ENCODE assay signal across 24 cellular contexts in genomic region chr18:35949090-35949489, GRCh38.
DNase-seq lines count a peak whose midpoint lies in the region; TF ChIP-seq lines count a peak whose summit lies in the region.
"Had no signal": no experiment of that assay in that cellular context is flagged by ENCODE, and none has a peak within 500 bp of the region (broad histone marks: within the 10 kb centered on the region; RNA-seq: fewer than 3 reads in every experiment).

No MANE protein-coding gene starts in this region.

- BruUV-seq in mammary epithelial cell (replicated peaks; lab: Mats Ljungman, UMichigan) (no TSS peak), MCF 10A (replicated peaks; lab: Mats Ljungman, UMichigan) (no TSS peak)

- H3K36me3 Mint-ChIP-seq in MCF 10A (ENCODE audit: insufficient read depth, unreplicated experiment), result no peaks in the 10 kb centered on the region
- no peaks in the 10 kb centered on the region for H3K36me3 Mint-ChIP-seq in activated T-helper 1 cell treated with anti-CD3 and anti-CD28 coated beads, Interleukin-12 subunit alpha, Interleukin-12 subunit beta, Interleukin-2, Interleukin-4 antibody, amounts not matched to agents 30 ng/mL and 10 ng/mL and 1 ng/mL, durations not matched to agents 14 hours and 24 hours and 36 hours (ENCODE audit: low read depth)
- H3K36me3 Mint-ChIP-seq in type B pancreatic cell, result no peaks in the 10 kb centered on the region
- H3K36me3 Mint-ChIP-seq: activated naive CD4-positive, alpha-beta T cell treated with anti-CD3 and anti-CD28 coated beads, Interleukin-2, amount 10 ng/mL, durations not matched to agents 7 days and 5 days; CD4-positive, CD25-positive, alpha-beta regulatory T cell; IgD-negative memory B cell; memory B cell; natural killer cell treated with Interleukin-12 subunit alpha and Interleukin-12 subunit beta and Interleukin-15 and Interleukin-18, amount 100 ng/mL, for 72 hours had no signal

- 75% methylated on average over 6 of the region's 6 CpGs for WGBS in mammary epithelial cell (ENCODE audit: low coverage, missing lambda C conversion rate)

- intact Hi-C loops in mammary epithelial cell (cut with micrococcal nuclease) (no loop called here), MCF 10A (cut with micrococcal nuclease) (no loop called here), uterus (cut with DNase I; ENCODE audit: low total_unique reads) (no loop called here)
- intact Hi-C loops in activated T-helper 1 cell treated with anti-CD3 and anti-CD28 coated beads, Interleukin-12 subunit alpha, Interleukin-12 subunit beta, Interleukin-2, Interleukin-4 antibody, amounts not matched to agents 30 ng/mL and 10 ng/mL and 1 ng/mL, durations not matched to agents 14 hours and 24 hours and 36 hours (cut with micrococcal nuclease), result no loop called here

- H3K36me3 ChIP-seq in mammary epithelial cell (ENCODE audit: insufficient read depth, low read length) (no peaks in the 10 kb centered on the region), iPS-20b (ENCODE audit: insufficient read depth, low read depth, low read length) (peaks cover 9% of the 10 kb centered on the region; the same call in 1 of the 2 replicates), uterus (no peaks in the 10 kb centered on the region)
- H3K36me3 ChIP-seq: stomach, vagina had no signal

- no peak overlapping the region for H3K27ac Mint-ChIP-seq in MCF 10A (ENCODE audit: low read depth, unreplicated experiment)
- H3K27ac Mint-ChIP-seq in activated T-helper 1 cell treated with anti-CD3 and anti-CD28 coated beads, Interleukin-12 subunit alpha, Interleukin-12 subunit beta, Interleukin-2, Interleukin-4 antibody, amounts not matched to agents 30 ng/mL and 10 ng/mL and 1 ng/mL, durations not matched to agents 14 hours and 24 hours and 36 hours, result no peak overlapping the region
- no peak overlapping the region for H3K27ac Mint-ChIP-seq in type B pancreatic cell
- H3K27ac Mint-ChIP-seq: activated CD4-positive, alpha-beta memory T cell treated with anti-CD3 and anti-CD28 coated beads, Interleukin-2, amount 10 ng/mL, durations not matched to agents 7 days and 5 days; activated naive CD4-positive, alpha-beta T cell treated with anti-CD3 and anti-CD28 coated beads, Interleukin-2, amount 10 ng/mL, durations not matched to agents 7 days and 5 days; CD4-positive, CD25-positive, alpha-beta regulatory T cell; IgD-negative memory B cell; memory B cell; natural killer cell treated with Interleukin-12 subunit alpha and Interleukin-12 subunit beta and Interleukin-15 and Interleukin-18, amount 100 ng/mL, for 72 hours; T-helper 1 cell treated with Interleukin-12 subunit alpha and Interleukin-12 subunit beta and Interleukin-4 antibody, amounts not matched to agents 30 μg/mL and 1 μg/mL, for 36 hours had no signal

- no peak for TF ChIP-seq POLR2A in uterus (IDR thresholded peaks at IDR 0.05)

- CTCF ChIA-PET in mammary epithelial cell (lab: Charles Lee; ENCODE audit: low non-redundant PET) (no interaction called here), MCF 10A (lab: Yijun Ruan, JAX) (interaction anchor here (0.6 to 7.3 kb wide), 6 partner anchors 8 to 721 kb away, joined by 3 to 118 read pairs (median 12); no protein-coding TSS in a partner anchor)

- no peaks in the 10 kb centered on the region for H4K20me1 ChIP-seq in mammary epithelial cell (ENCODE audit: insufficient read depth, low read length)

- H3K79me2 ChIP-seq in mammary epithelial cell (ENCODE audit: insufficient read depth, low read length), result no peaks in the 10 kb centered on the region

- H3K4me1 Mint-ChIP-seq in MCF 10A (ENCODE audit: insufficient read depth, unreplicated experiment) (peaks cover 10% of the 10 kb centered on the region), type B pancreatic cell (ENCODE audit: unreplicated experiment) (peaks cover 10% of the 10 kb centered on the region)
- peaks cover 11% of the 10 kb centered on the region for H3K4me1 Mint-ChIP-seq in activated T-helper 1 cell treated with anti-CD3 and anti-CD28 coated beads, Interleukin-12 subunit alpha, Interleukin-12 subunit beta, Interleukin-2, Interleukin-4 antibody, amounts not matched to agents 30 ng/mL and 10 ng/mL and 1 ng/mL, durations not matched to agents 14 hours and 24 hours and 36 hours (ENCODE audit: low read depth)
- H3K4me1 Mint-ChIP-seq: memory B cell had no signal

- in situ Hi-C loops in mammary epithelial cell (cut with MboI; ENCODE audit: low sequenced_read_pairs in 2 of 2), result no loop called here

- H2AFZ ChIP-seq in mammary epithelial cell (ENCODE audit: low read depth, low read length), result peak overlapping the region; percentile 97

- H3K27ac ChIP-seq in mammary epithelial cell (ENCODE audit: insufficient read depth, low read depth, low read length), result no peak overlapping the region
- H3K27ac ChIP-seq in iPS-20b (ENCODE audit: low read length), result no peak overlapping the region
- H3K27ac ChIP-seq in uterus, result no peak overlapping the region
- H3K27ac ChIP-seq: stomach, vagina had no signal

- dilution Hi-C loops in mammary epithelial cell (cut with HindIII; ENCODE audit: low sequenced_read_pairs), result no loop called here

- POLR2A ChIA-PET in MCF 10A (lab: Yijun Ruan, JAX), result no interaction called here

- no peak overlapping the region for H3K4me3 ChIP-seq in mammary epithelial cell (replicated peaks in 1 of 3; ENCODE audit: insufficient read depth in 1 of 3, low read depth in 2 of 3, low read length in 3 of 3)
- peak overlapping the region; percentile 86 for H3K4me3 ChIP-seq in iPS-20b (ENCODE audit: low read length)
- no peak overlapping the region for H3K4me3 ChIP-seq in uterus

- H3K9me3 ChIP-seq in mammary epithelial cell (replicated peaks; ENCODE audit: insufficient read depth, low read length) (no peaks in the 10 kb centered on the region), iPS-20b (ENCODE audit: insufficient read depth, low read depth, low read length) (no peaks in the 10 kb centered on the region; the same call in 1 of the 2 replicates), uterus (no peaks in the 10 kb centered on the region)
- H3K9me3 ChIP-seq: stomach, vagina had no signal

- H3K4me3 Mint-ChIP-seq in MCF 10A (ENCODE audit: unreplicated experiment) (no peak overlapping the region), type B pancreatic cell (peak overlapping the region; percentile 91)
- H3K4me3 Mint-ChIP-seq in activated T-helper 1 cell treated with anti-CD3 and anti-CD28 coated beads, Interleukin-12 subunit alpha, Interleukin-12 subunit beta, Interleukin-2, Interleukin-4 antibody, amounts not matched to agents 30 ng/mL and 10 ng/mL and 1 ng/mL, durations not matched to agents 14 hours and 24 hours and 36 hours, result peak overlapping the region; percentile 23
- H3K4me3 Mint-ChIP-seq: activated CD4-positive, alpha-beta memory T cell treated with anti-CD3 and anti-CD28 coated beads, Interleukin-2, amount 10 ng/mL, durations not matched to agents 7 days and 5 days; memory B cell; natural killer cell treated with Interleukin-12 subunit alpha and Interleukin-12 subunit beta and Interleukin-15 and Interleukin-18, amount 100 ng/mL, for 72 hours had no signal

- peaks cover 10% of the 10 kb centered on the region for H3K27me3 Mint-ChIP-seq in MCF 10A (ENCODE audit: insufficient read depth, unreplicated experiment)
- H3K27me3 Mint-ChIP-seq in activated T-helper 1 cell treated with anti-CD3 and anti-CD28 coated beads, Interleukin-12 subunit alpha, Interleukin-12 subunit beta, Interleukin-2, Interleukin-4 antibody, amounts not matched to agents 30 ng/mL and 10 ng/mL and 1 ng/mL, durations not matched to agents 14 hours and 24 hours and 36 hours (ENCODE audit: insufficient read depth), result peaks cover 14% of the 10 kb centered on the region
- peaks cover 14% of the 10 kb centered on the region for H3K27me3 Mint-ChIP-seq in type B pancreatic cell

- H3K9me3 Mint-ChIP-seq in MCF 10A (ENCODE audit: unreplicated experiment), result peaks cover 14% of the 10 kb centered on the region
- no peaks in the 10 kb centered on the region for H3K9me3 Mint-ChIP-seq in activated T-helper 1 cell treated with anti-CD3 and anti-CD28 coated beads, Interleukin-12 subunit alpha, Interleukin-12 subunit beta, Interleukin-2, Interleukin-4 antibody, amounts not matched to agents 30 ng/mL and 10 ng/mL and 1 ng/mL, durations not matched to agents 14 hours and 24 hours and 36 hours
- no peaks in the 10 kb centered on the region for H3K9me3 Mint-ChIP-seq in type B pancreatic cell
- H3K9me3 Mint-ChIP-seq: activated CD4-positive, alpha-beta memory T cell treated with anti-CD3 and anti-CD28 coated beads, Interleukin-2, amount 10 ng/mL, durations not matched to agents 7 days and 5 days; activated naive CD4-positive, alpha-beta T cell treated with anti-CD3 and anti-CD28 coated beads, Interleukin-2, amount 10 ng/mL, durations not matched to agents 7 days and 5 days; CD4-positive, CD25-positive, alpha-beta regulatory T cell; natural killer cell treated with Interleukin-12 subunit alpha and Interleukin-12 subunit beta and Interleukin-15 and Interleukin-18, amount 100 ng/mL, for 72 hours; T-helper 1 cell treated with Interleukin-12 subunit alpha and Interleukin-12 subunit beta and Interleukin-4 antibody, amounts not matched to agents 30 μg/mL and 1 μg/mL, for 36 hours had no signal

- no peak for DNase-seq in mammary epithelial cell
- DNase-seq in MCF 10A (ENCODE audit: unreplicated experiment), result no peak
- no peak for DNase-seq in activated T-helper 1 cell treated with anti-CD3 and anti-CD28 coated beads, Interleukin-12 subunit alpha, Interleukin-12 subunit beta, Interleukin-2, Interleukin-4 antibody, amounts not matched to agents 30 ng/mL and 10 ng/mL and 1 ng/mL, durations not matched to agents 14 hours and 24 hours and 36 hours (ENCODE audit: low spot score)
- DNase-seq in type B pancreatic cell (ENCODE audit: extremely low spot score, unreplicated experiment), result no peak
- DNase-seq in uterus, result no peak
- no peak for DNase-seq in retina
- no peak for DNase-seq in DMS79 treated with DMSO at 0.1 percent for 48 hours (lab: John Stamatoyannopoulos, UW)
- DNase-seq: activated CD4-positive, alpha-beta memory T cell treated with anti-CD3 and anti-CD28 coated beads, Interleukin-2, amount 10 ng/mL, durations not matched to agents 7 days and 5 days; activated naive CD4-positive, alpha-beta T cell treated with anti-CD3 and anti-CD28 coated beads, Interleukin-2, amount 10 ng/mL, durations not matched to agents 7 days and 5 days; CD4-positive, CD25-positive, alpha-beta regulatory T cell; DMS153; effector CD8-positive, alpha-beta T cell; head of caudate nucleus; NCI-H187 treated with DMSO at 0.1 percent for 48 hours; NCI-H510A treated with DMSO at 0.1 percent for 48 hours; SIG-M5; stimulated activated CD4-positive, alpha-beta T cell treated with anti-CD3 and anti-CD28 coated beads, Interleukin-2, amount 100 ng/mL, for 48 hours; stomach had no signal

- H3K4me1 ChIP-seq in mammary epithelial cell (ENCODE audit: insufficient read depth, low read length), result peaks cover 8% of the 10 kb centered on the region
- peaks cover 2% of the 10 kb centered on the region; the same call in 1 of the 2 replicates for H3K4me1 ChIP-seq in iPS-20b (ENCODE audit: insufficient read depth, low read length)
- H3K4me1 ChIP-seq in uterus, result peaks cover 0 to 6% of the 10 kb centered on the region in 2 donors

- no peak overlapping the region for H3K9ac ChIP-seq in mammary epithelial cell (ENCODE audit: insufficient read depth, low read length)
- peak overlapping the region; percentile 83; the same call in 1 of the 2 replicates for H3K9ac ChIP-seq in iPS-20b (ENCODE audit: low read depth, low read length)

- no peak for TF ChIP-seq CTCF in mammary epithelial cell (conservative IDR thresholded peaks at IDR 0.05 in 1 of 2, IDR thresholded peaks at IDR 0.05 in 1 of 2; ENCODE audit: extremely low read depth in 1 of 2, insufficient read depth in 1 of 2, low read depth in 1 of 2, low read length in 2 of 2)
- no peak for TF ChIP-seq CTCF in MCF 10A (IDR thresholded peaks at IDR 0.05; ENCODE audit: unreplicated experiment)
- no peak for TF ChIP-seq CTCF in type B pancreatic cell (conservative IDR thresholded peaks at IDR 0.05)
- no peak for TF ChIP-seq CTCF in uterus (IDR thresholded peaks at IDR 0.05)

- H3K4me2 ChIP-seq in mammary epithelial cell (ENCODE audit: insufficient read depth, low read depth, low read length), result no peak overlapping the region

- H3K27me3 ChIP-seq in mammary epithelial cell (ENCODE audit: insufficient read depth, low read length) (no peaks in the 10 kb centered on the region), iPS-20b (ENCODE audit: insufficient read depth, low read length) (peaks cover 5% of the 10 kb centered on the region; the same call in 1 of the 2 replicates), uterus (no peaks in the 10 kb centered on the region)
- H3K27me3 ChIP-seq: vagina had no signal
